Comparison of ENCODE assay signal across 9 cellular contexts in genomic region chr9:93304574-93305496, GRCh38.
DNase-seq lines count a peak whose midpoint lies in the region; ATAC-seq lines count a peak whose summit lies in the region.
"Had no signal": no experiment of that assay in that cellular context is flagged by ENCODE, and none has a peak within 500 bp of the region (broad histone marks: within the 10 kb centered on the region; RNA-seq: fewer than 3 reads in every experiment).

No MANE protein-coding gene starts in this region.

- H3K27me3 ChIP-seq in MG63 (no peaks in the 10 kb centered on the region), right cardiac atrium (ENCODE audit: control insufficient read depth, insufficient read depth) (no peaks in the 10 kb centered on the region)

- no peaks in the 10 kb centered on the region for H3K9me3 ChIP-seq in MG63
- no peaks in the 10 kb centered on the region for H3K9me3 ChIP-seq in right cardiac atrium (ENCODE audit: control insufficient read depth, low read length)

- H3K27ac ChIP-seq in right cardiac atrium (ENCODE audit: low read length): no peak overlapping the region

- 51% methylated on average over 17 of the region's 17 CpGs for WGBS in right cardiac atrium

- ATAC-seq in right cardiac atrium (peak; percentile 57 to 60), sciatic nerve (peak; percentile 77), GM21390 (IDR thresholded peaks at IDR 0.05; ENCODE audit: unreplicated experiment) (no peak)

- intact Hi-C loops in right cardiac atrium (cut with DNase I): loop anchor here in 3 of 4 donors (5.0 to 10.0 kb wide), 3 partner anchors 143 to 200 kb away; no protein-coding TSS in a partner anchor
- intact Hi-C loops in sciatic nerve (cut with DNase I): loop anchor here (5.0 to 10.0 kb wide), 2 partner anchors 143 to 190 kb away; no protein-coding TSS in a partner anchor

- H3K36me3 ChIP-seq in MG63: no peaks in the 10 kb centered on the region

- H3K4me3 ChIP-seq in MG63 (no peak overlapping the region), right cardiac atrium (ENCODE audit: low read length) (no peak overlapping the region)

- peaks cover 1% of the 10 kb centered on the region for H3K4me1 ChIP-seq in right cardiac atrium (ENCODE audit: control insufficient read depth, insufficient read depth, low read length)

- DNase-seq in NCI-H345 (lab: John Stamatoyannopoulos, UW) (peak; percentile 29), NCI-H345 treated with DMSO at 0.1 percent for 48 hours (lab: John Stamatoyannopoulos, UW; ENCODE audit: unreplicated experiment) (no peak), MG63 (peak; percentile 47), anterior cingulate cortex (lab: John Stamatoyannopoulos, UW) (peak in 51 of 58 donors; percentile 23 to 74 (median 50)), right cardiac atrium (peak; percentile 56 to 81 (median 79)), sciatic nerve (ENCODE audit: low spot score) (peak; percentile 81)
- DNase-seq in stimulated activated CD4-positive, alpha-beta T cell treated with anti-CD3 and anti-CD28 coated beads, Interleukin-12 subunit alpha, Interleukin-12 subunit beta, amount 100 ng/mL, for 4 hours: no peak
- DNase-seq: activated T-cell treated with anti-CD3 and anti-CD28 coated beads, Interleukin-2, amount 50 U/mL, for 72 hours had no signal

Comparison
In these comparisons a context has a peak if more than half of its experiments do, and no peak if none do; other contexts are left out.
1. DNase-seq: peak in NCI-H345 (single experiment), MG63 (single experiment), anterior cingulate cortex (51 of 58), right cardiac atrium (3 of 3) and sciatic nerve (single experiment); none in NCI-H345 treated with DMSO at 0.1 percent for 48 hours (single experiment) and stimulated activated CD4-positive, alpha-beta T cell treated with anti-CD3 and anti-CD28 coated beads, Interleukin-12 subunit alpha, Interleukin-12 subunit beta, amount 100 ng/mL, for 4 hours (single experiment).